Comparison of ENCODE assay signal across 12 cellular contexts in the genomic region with DNA sequence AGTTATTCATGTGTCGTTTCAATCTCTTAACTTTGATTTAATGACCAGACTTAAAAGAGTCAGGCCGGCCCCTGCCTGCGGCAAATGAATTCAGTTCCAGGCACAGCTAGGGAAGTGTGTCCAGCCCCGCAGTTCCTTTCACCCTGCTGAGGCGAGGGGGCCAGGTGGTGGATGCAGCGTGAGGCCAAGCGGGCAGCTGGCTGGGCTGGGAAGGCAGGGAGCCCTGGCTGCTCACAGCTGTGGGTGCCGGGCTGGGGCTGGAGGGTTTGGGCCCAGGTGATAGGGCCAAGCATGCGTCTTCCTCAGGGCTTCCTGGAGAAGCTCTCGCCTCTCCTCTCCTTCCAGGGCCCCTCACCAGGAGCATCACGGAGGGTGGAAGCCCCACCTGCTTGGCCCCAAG.
"Had no signal": no experiment of that assay in that cellular context is flagged by ENCODE, and none has a peak within 500 bp of the region (broad histone marks: within the 10 kb centered on the region; RNA-seq: fewer than 3 reads in every experiment).

No MANE protein-coding gene starts in this region.

- H3K27ac ChIP-seq: tibial artery, uterus had no signal

- H3K4me3 ChIP-seq: esophagus squamous epithelium, mucosa of descending colon, tibial artery, uterus had no signal

- H3K36me3 ChIP-seq: esophagus squamous epithelium, tibial artery, uterus had no signal

- ATAC-seq: activated CD4-positive, alpha-beta T cell treated with anti-CD3 and anti-CD28 coated beads for 36 hours; left colon; natural killer cell had no signal

- H3K4me3 Mint-ChIP-seq: activated CD4-positive, alpha-beta memory T cell treated with anti-CD3 and anti-CD28 coated beads, Interleukin-2, amount 10 ng/mL, durations not matched to agents 7 days and 5 days; activated CD4-positive, alpha-beta T cell treated with anti-CD3 and anti-CD28 coated beads for 36 hours; activated naive CD8-positive, alpha-beta T cell treated with anti-CD3 and anti-CD28 coated beads, Interleukin-2, amount 10 ng/mL, durations not matched to agents 7 days and 5 days; natural killer cell had no signal

- DNase-seq: activated CD4-positive, alpha-beta memory T cell treated with anti-CD3 and anti-CD28 coated beads, Interleukin-2, amount 10 ng/mL, durations not matched to agents 7 days and 5 days; activated CD4-positive, alpha-beta T cell treated with anti-CD3 and anti-CD28 coated beads for 36 hours; activated CD8-positive, alpha-beta memory T cell treated with anti-CD3 and anti-CD28 coated beads, Interleukin-2, amount 50 U/mL, for 48 hours; activated naive CD8-positive, alpha-beta T cell treated with anti-CD3 and anti-CD28 coated beads, Interleukin-2, amount 10 ng/mL, durations not matched to agents 7 days and 5 days; esophagus squamous epithelium; left colon; mammary epithelial cell; mucosa of descending colon; natural killer cell; stimulated activated CD4-positive, alpha-beta T cell treated with anti-CD3 and anti-CD28 coated beads, Interleukin-15, amount 100 ng/mL, for 24 hours; tibial artery; uterus had no signal

- H3K4me1 ChIP-seq: uterus had no signal

- H3K9me3 ChIP-seq: esophagus squamous epithelium, mucosa of descending colon, tibial artery, uterus had no signal

- H3K4me1 Mint-ChIP-seq: activated CD4-positive, alpha-beta memory T cell treated with anti-CD3 and anti-CD28 coated beads, Interleukin-2, amount 10 ng/mL, durations not matched to agents 7 days and 5 days; activated CD4-positive, alpha-beta T cell treated with anti-CD3 and anti-CD28 coated beads for 36 hours had no signal

- H3K36me3 Mint-ChIP-seq: activated naive CD8-positive, alpha-beta T cell treated with anti-CD3 and anti-CD28 coated beads, Interleukin-2, amount 10 ng/mL, durations not matched to agents 7 days and 5 days; natural killer cell had no signal

- H3K27me3 Mint-ChIP-seq: activated CD4-positive, alpha-beta memory T cell treated with anti-CD3 and anti-CD28 coated beads, Interleukin-2, amount 10 ng/mL, durations not matched to agents 7 days and 5 days; activated CD4-positive, alpha-beta T cell treated with anti-CD3 and anti-CD28 coated beads for 36 hours; activated naive CD8-positive, alpha-beta T cell treated with anti-CD3 and anti-CD28 coated beads, Interleukin-2, amount 10 ng/mL, durations not matched to agents 7 days and 5 days had no signal

- H3K27ac Mint-ChIP-seq: activated CD4-positive, alpha-beta memory T cell treated with anti-CD3 and anti-CD28 coated beads, Interleukin-2, amount 10 ng/mL, durations not matched to agents 7 days and 5 days; activated CD4-positive, alpha-beta T cell treated with anti-CD3 and anti-CD28 coated beads for 36 hours; activated naive CD8-positive, alpha-beta T cell treated with anti-CD3 and anti-CD28 coated beads, Interleukin-2, amount 10 ng/mL, durations not matched to agents 7 days and 5 days; natural killer cell had no signal
